Comparison of ENCODE assay signal across 8 cellular contexts in the genomic region with DNA sequence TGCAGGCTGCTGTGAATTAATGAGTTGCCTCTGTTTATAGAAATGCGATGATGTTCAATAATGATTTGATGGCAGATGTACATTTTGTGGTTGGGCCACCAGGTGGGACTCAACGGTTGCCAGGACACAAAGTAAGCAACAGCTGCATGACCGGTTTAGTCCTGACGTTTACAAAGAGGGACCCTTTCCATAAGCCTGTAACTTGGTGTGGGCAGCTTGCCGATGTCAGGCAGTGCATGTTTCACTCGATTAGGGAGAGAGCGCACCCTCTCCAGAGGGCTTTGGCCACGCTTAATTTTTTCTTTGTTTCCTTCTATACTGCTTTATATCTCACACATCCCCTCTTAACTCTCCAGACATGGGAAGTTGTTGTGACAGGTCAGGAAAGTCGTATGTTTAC. TPM values are rescaled to one million over a fixed set of nuclear protein-coding genes. Genes with fewer than 3 reads are reported as not detected.
DNase-seq lines count a peak whose midpoint lies in the region; ATAC-seq and TF ChIP-seq lines count a peak whose summit lies in the region.

No MANE protein-coding gene starts in this region.

- DNase-seq in AG08396 (ENCODE audit: low spot score) = peak; percentile 15
- DNase-seq in NCI-H187 treated with DMSO at 0.1 percent for 48 hours (lab: John Stamatoyannopoulos, UW) = peak; percentile 33
- no peak for DNase-seq in coronary artery (ENCODE audit: low spot score)
- DNase-seq in mucosa of gallbladder (ENCODE audit: low spot score) = no peak
- no peak for DNase-seq in stimulated activated naive CD4-positive, alpha-beta T cell treated with Interleukin-2 at 50 U/mL for 16 hours (lab: John Stamatoyannopoulos, UW)
- no peak for DNase-seq in Kasumi-1 (lab: John Stamatoyannopoulos, UW)

- peak overlapping the region; percentile 59 for H3K4me3 ChIP-seq in coronary artery
- H3K4me3 ChIP-seq in muscle layer of colon (ENCODE audit: low read depth in 1 of 2, low read length in 2 of 2) = peak overlapping the region in 1 of 2 donors; percentile 48

- H3K27me3 ChIP-seq in muscle layer of colon (ENCODE audit: control insufficient read depth in 1 of 2, insufficient read depth in 2 of 2, low read length in 2 of 2) = no peaks in the 10 kb centered on the region

- ATAC-seq in HG03045 (IDR thresholded peaks at IDR 0.05; ENCODE audit: unreplicated experiment) = no peak

- H3K27ac ChIP-seq in coronary artery = no peak overlapping the region
- peak overlapping the region; percentile 6 for H3K27ac ChIP-seq in muscle layer of colon (ENCODE audit: low read depth, low read length)

- no peaks in the 10 kb centered on the region for H3K9me3 ChIP-seq in muscle layer of colon (ENCODE audit: low read length)

- no peak for TF ChIP-seq CTCF in coronary artery (IDR thresholded peaks at IDR 0.05)

- H3K9ac ChIP-seq in muscle layer of colon (ENCODE audit: low read length) = no peak overlapping the region

- peaks cover 26% of the 10 kb centered on the region for H3K4me1 ChIP-seq in muscle layer of colon (ENCODE audit: insufficient read depth, low read length)

- H3K36me3 ChIP-seq in muscle layer of colon (ENCODE audit: insufficient read depth, low read length) = peaks cover 14% of the 10 kb centered on the region

RNA-seq across cellular contexts. Expression of gene BTBD3, which starts 1.4 kb away (rescaled TPM):
- total RNA-seq in mucosa of gallbladder = 33.6 TPM

Comparison
In these comparisons a context has a peak if more than half of its experiments do, and no peak if none do; other contexts are left out.
1. DNase-seq: peak in AG08396 (single experiment) and NCI-H187 treated with DMSO at 0.1 percent for 48 hours (single experiment); none in coronary artery (single experiment), mucosa of gallbladder (single experiment), stimulated activated naive CD4-positive, alpha-beta T cell treated with Interleukin-2 at 50 U/mL for 16 hours (single experiment) and Kasumi-1 (0 of 2).